ENCODE assay signal across 15 cellular contexts in genomic region chr3:188631291-188632010, GRCh38.
DNase-seq lines count a peak whose midpoint lies in the region; ATAC-seq and TF ChIP-seq lines count a peak whose summit lies in the region.
"Had no signal": no experiment of that assay in that cellular context is flagged by ENCODE, and none has a peak within 500 bp of the region (broad histone marks: within the 10 kb centered on the region; RNA-seq: fewer than 3 reads in every experiment).

No MANE protein-coding gene starts in this region.

- H3K9ac ChIP-seq in fibroblast of lung (ENCODE audit: insufficient read depth, low read length) (no peak overlapping the region), smooth muscle cell (ENCODE audit: low read depth) (peak overlapping the region; percentile 63)

- POLR2A ChIA-PET in activated CD4-positive, alpha-beta T cell treated with anti-CD3 and anti-CD28 coated beads for 36 hours (lab: Charles Lee): no interaction called here

- peak; percentile 47 for ATAC-seq in activated CD4-positive, alpha-beta T cell treated with anti-CD3 and anti-CD28 coated beads for 36 hours
- ATAC-seq in SK-N-SH treated with all-trans-retinoic acid at 6 μM for 48 hours: peak; percentile 66

- no peaks in the 10 kb centered on the region for H3K36me3 ChIP-seq in fibroblast of lung (ENCODE audit: control insufficient read depth, insufficient read depth, low read length)
- no peaks in the 10 kb centered on the region for H3K36me3 ChIP-seq in smooth muscle cell (ENCODE audit: low read depth)
- H3K36me3 ChIP-seq: transverse colon had no signal

- H4K20me1 ChIP-seq in fibroblast of lung (ENCODE audit: control insufficient read depth, extremely low read depth, insufficient read depth, low read length): no peaks in the 10 kb centered on the region
- no peaks in the 10 kb centered on the region for H4K20me1 ChIP-seq in smooth muscle cell (ENCODE audit: low read depth)

- no peak overlapping the region for H2AFZ ChIP-seq in fibroblast of lung (ENCODE audit: low read length)
- H2AFZ ChIP-seq in smooth muscle cell (ENCODE audit: low read depth): no peak overlapping the region

- H3K4me3 ChIP-seq in fibroblast of lung (replicated peaks in 1 of 4; ENCODE audit: control extremely low read depth in 1 of 4, insufficient read depth in 1 of 4, low read depth in 3 of 4, low read length in 4 of 4) (no peak overlapping the region), smooth muscle cell (no peak overlapping the region)
- H3K4me3 ChIP-seq: skin epidermis, transverse colon had no signal

- H3K27ac ChIP-seq in fibroblast of lung (ENCODE audit: insufficient read depth, low read length) (peak overlapping the region; percentile 86), smooth muscle cell (ENCODE audit: low read depth) (peak overlapping the region; percentile 89)
- H3K27ac ChIP-seq: skin epidermis, transverse colon had no signal

- in situ Hi-C loops in GM13976 (cut with MboI; ENCODE audit: low sequenced_read_pairs, unreplicated experiment): no loop called here

- no peak overlapping the region for H3K4me3 Mint-ChIP-seq in activated CD4-positive, alpha-beta T cell treated with anti-CD3 and anti-CD28 coated beads for 36 hours
- H3K4me3 Mint-ChIP-seq: central memory CD8-positive, alpha-beta T cell; naive B cell had no signal

- WGBS in smooth muscle cell (ENCODE audit: low lambda C conversion rate): 65% methylated on average over 5 of the region's 5 CpGs

- H3K27me3 ChIP-seq in fibroblast of lung (ENCODE audit: control insufficient read depth, insufficient read depth, low read length) (no peaks in the 10 kb centered on the region), smooth muscle cell (ENCODE audit: low read depth) (no peaks in the 10 kb centered on the region)
- H3K27me3 ChIP-seq: transverse colon had no signal

- H3K4me1 Mint-ChIP-seq in activated CD4-positive, alpha-beta T cell treated with anti-CD3 and anti-CD28 coated beads for 36 hours: peaks cover 15% of the 10 kb centered on the region

- H3K4me1 ChIP-seq in fibroblast of lung (ENCODE audit: control insufficient read depth, extremely low read depth, insufficient read depth, low read length) (peaks cover 20% of the 10 kb centered on the region), smooth muscle cell (ENCODE audit: low read depth) (no peaks in the 10 kb centered on the region)

- TF ChIP-seq CTCF in fibroblast of lung (conservative IDR thresholded peaks at IDR 0.05 in 1 of 2, IDR thresholded peaks at IDR 0.05 in 1 of 2; ENCODE audit: low read depth in 1 of 2, low read length in 2 of 2) (no peak), smooth muscle cell (IDR thresholded peaks at IDR 0.05; ENCODE audit: borderline replicate concordance, insufficient read depth, poor library complexity, severe bottlenecking) (no peak), GM13976 (IDR thresholded peaks at IDR 0.05; ENCODE audit: borderline replicate concordance, control extremely low read depth, extremely low read depth, insufficient read depth, missing control alignments) (no peak)

- CTCF ChIA-PET in activated CD4-positive, alpha-beta T cell treated with anti-CD3 and anti-CD28 coated beads for 36 hours (lab: Charles Lee): interaction anchor here (1.1 kb wide), 1 partner anchor 735 kb away, joined by 3 read pairs; no protein-coding TSS in a partner anchor

- H3K9me3 Mint-ChIP-seq in activated CD4-positive, alpha-beta T cell treated with anti-CD3 and anti-CD28 coated beads for 36 hours (ENCODE audit: low read depth): no peaks in the 10 kb centered on the region
- H3K9me3 Mint-ChIP-seq: central memory CD8-positive, alpha-beta T cell had no signal

- intact Hi-C loops in activated CD4-positive, alpha-beta T cell treated with anti-CD3 and anti-CD28 coated beads for 36 hours (cut with DNase I, micrococcal nuclease): no loop called here

- H3K27me3 Mint-ChIP-seq in activated CD4-positive, alpha-beta T cell treated with anti-CD3 and anti-CD28 coated beads for 36 hours: no peaks in the 10 kb centered on the region
- H3K27me3 Mint-ChIP-seq: central memory CD8-positive, alpha-beta T cell; naive B cell had no signal

- H3F3A ChIP-seq in smooth muscle cell (ENCODE audit: low read depth): no peaks in the 10 kb centered on the region

- H3K79me2 ChIP-seq in fibroblast of lung (ENCODE audit: control insufficient read depth, insufficient read depth, low read length) (peaks cover 4% of the 10 kb centered on the region), smooth muscle cell (ENCODE audit: low read depth) (peaks cover 10% of the 10 kb centered on the region)

- peaks cover 8% of the 10 kb centered on the region for H3K36me3 Mint-ChIP-seq in activated CD4-positive, alpha-beta T cell treated with anti-CD3 and anti-CD28 coated beads for 36 hours (ENCODE audit: low read depth)
- H3K36me3 Mint-ChIP-seq: naive B cell had no signal

- H3K4me2 ChIP-seq in fibroblast of lung (ENCODE audit: extremely low read depth, insufficient read depth, low read length): peak overlapping the region; percentile 33
- no peak overlapping the region for H3K4me2 ChIP-seq in smooth muscle cell

- H3K9me3 ChIP-seq in fibroblast of lung (ENCODE audit: control insufficient read depth, insufficient read depth, low read depth, low read length): no peaks in the 10 kb centered on the region
- H3K9me3 ChIP-seq in smooth muscle cell (replicated peaks; ENCODE audit: low read depth): no peaks in the 10 kb centered on the region
- H3K9me3 ChIP-seq: transverse colon had no signal

- no peak for DNase-seq in activated CD4-positive, alpha-beta T cell treated with anti-CD3 and anti-CD28 coated beads for 36 hours
- DNase-seq in activated CD4-positive, alpha-beta T cell treated with anti-CD3 and anti-CD28 coated beads for 48 hours: no peak
- DNase-seq in fibroblast of lung (ENCODE audit: low read depth in 2 of 2) (peak; percentile 90 to 91), smooth muscle cell (lab: John Stamatoyannopoulos, UW; ENCODE audit: unreplicated experiment) (no peak), GM19240 (ENCODE audit: insufficient read length, low spot score) (no peak), GM13976 (ENCODE audit: low spot score) (no peak)
- DNase-seq in activated CD8-positive, alpha-beta memory T cell treated with anti-CD3 and anti-CD28 coated beads for 24 hours: no peak
- DNase-seq: 8988T, foreskin melanocyte, naive B cell, NCI-H1694 treated with DMSO at 0.1 percent for 48 hours, transverse colon had no signal

- H3K27ac Mint-ChIP-seq in activated CD4-positive, alpha-beta T cell treated with anti-CD3 and anti-CD28 coated beads for 36 hours: no peak overlapping the region

TF ChIP-seq in SK-N-SH treated with all-trans-retinoic acid at 6 μM for 48 hours, 23 proteins besides CTCF, POLR2A, EP300 and RAD21:
- no peak for TF ChIP-seq OSR1 (CRISPR knock-in tag; IDR thresholded peaks at IDR 0.05)
- no peak for TF ChIP-seq PPARA (CRISPR knock-in tag; IDR thresholded peaks at IDR 0.05; ENCODE audit: borderline replicate concordance)
- TF ChIP-seq RARB (CRISPR knock-in tag; IDR thresholded peaks at IDR 0.05): no peak
- no peak for TF ChIP-seq TOX (CRISPR knock-in tag; IDR thresholded peaks at IDR 0.05; ENCODE audit: borderline replicate concordance)
- TF ChIP-seq ESRRG (CRISPR knock-in tag; IDR thresholded peaks at IDR 0.05): no peak
- TF ChIP-seq ZC3H10 (CRISPR knock-in tag; IDR thresholded peaks at IDR 0.05): no peak
- TF ChIP-seq, protein P1, sequence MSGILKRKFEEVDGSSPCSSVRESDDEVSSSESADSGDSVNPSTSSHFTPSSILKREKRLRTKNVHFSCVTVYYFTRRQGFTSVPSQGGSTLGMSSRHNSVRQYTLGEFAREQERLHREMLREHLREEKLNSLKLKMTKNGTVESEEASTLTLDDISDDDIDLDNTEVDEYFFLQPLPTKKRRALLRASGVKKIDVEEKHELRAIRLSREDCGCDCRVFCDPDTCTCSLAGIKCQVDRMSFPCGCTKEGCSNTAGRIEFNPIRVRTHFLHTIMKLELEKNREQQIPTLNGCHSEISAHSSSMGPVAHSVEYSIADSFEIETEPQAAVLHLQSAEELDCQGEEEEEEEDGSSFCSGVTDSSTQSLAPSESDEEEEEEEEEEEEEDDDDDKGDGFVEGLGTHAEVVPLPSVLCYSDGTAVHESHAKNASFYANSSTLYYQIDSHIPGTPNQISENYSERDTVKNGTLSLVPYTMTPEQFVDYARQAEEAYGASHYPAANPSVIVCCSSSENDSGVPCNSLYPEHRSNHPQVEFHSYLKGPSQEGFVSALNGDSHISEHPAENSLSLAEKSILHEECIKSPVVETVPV (CRISPR knock-in tag; IDR thresholded peaks at IDR 0.05): no peak
- no peak for TF ChIP-seq GLIS3 (CRISPR knock-in tag; IDR thresholded peaks at IDR 0.05)
- no peak for TF ChIP-seq CSDC2 (CRISPR knock-in tag; IDR thresholded peaks at IDR 0.05)
- TF ChIP-seq ZNF565 (CRISPR knock-in tag; conservative IDR thresholded peaks at IDR 0.05; ENCODE audit: low read depth): no peak
- TF ChIP-seq TCF4 (CRISPR knock-in tag; IDR thresholded peaks at IDR 0.05; ENCODE audit: borderline replicate concordance): no peak
- no peak for TF ChIP-seq BACH2 (CRISPR knock-in tag; IDR thresholded peaks at IDR 0.05; ENCODE audit: borderline replicate concordance)
- TF ChIP-seq ZFP3 (CRISPR knock-in tag; IDR thresholded peaks at IDR 0.05): no peak

Comparison
In these comparisons a context has a peak if more than half of its experiments do, and no peak if none do; other contexts are left out.
1. DNase-seq: peak in fibroblast of lung (2 of 2); none in activated CD4-positive, alpha-beta T cell treated with anti-CD3 and anti-CD28 coated beads for 36 hours (single experiment), activated CD4-positive, alpha-beta T cell treated with anti-CD3 and anti-CD28 coated beads for 48 hours (single experiment), smooth muscle cell (single experiment), GM19240 (single experiment), activated CD8-positive, alpha-beta memory T cell treated with anti-CD3 and anti-CD28 coated beads for 24 hours (single experiment) and GM13976 (single experiment).